In genomic region chr14:54794148-54794547, GRCh38 we compare ENCODE assay signal across 28 cellular contexts.
"Had no signal": no experiment of that assay in that cellular context is flagged by ENCODE, and none has a peak within 500 bp of the region (broad histone marks: within the 10 kb centered on the region; RNA-seq: fewer than 3 reads in every experiment).

No MANE protein-coding gene starts in this region.

- H3K4me1 ChIP-seq: esophagus squamous epithelium, left lung, prostate gland, right atrium auricular region, sigmoid colon, testis had no signal

- H3K4me1 Mint-ChIP-seq: immature natural killer cell; mesothelial cell of epicardium; naive B cell; stimulated activated memory B cell treated with anti-CD40 and anti-IgM and Interleukin-4, amounts not matched to agents 10 μg/mL and 1 μg/mL and 100 μg/mL, for 72 hours had no signal

- H3K9me3 ChIP-seq: prostate gland, testis had no signal

- DNase-seq: cerebellar nuclear complex; effector memory CD4-positive, alpha-beta T cell; erythroblast; esophagus squamous epithelium; foreskin melanocyte; glutamatergic neuron; hypothalamus; immature natural killer cell; left lung; mesenchymal stem cell; mucosa of descending colon; naive B cell; nucleus accumbens; sigmoid colon; stimulated activated CD4-positive, alpha-beta T cell treated with anti-CD3 and anti-CD28 coated beads, Interleukin-2, amount 100 ng/mL, for 24 hours; stimulated activated CD4-positive, alpha-beta T cell treated with anti-CD3 and anti-CD28 coated beads, Interleukin-4, amount 100 ng/mL, for 4 hours; stimulated activated naive CD8-positive, alpha-beta T cell treated with anti-CD3 and anti-CD28 coated beads, Interleukin-15, Interleukin-2, amounts not matched to agents 100 U/mL and 50 U/mL, for 24 hours; substantia nigra; testis; tibial artery had no signal

- ATAC-seq: left lung; mucosa of descending colon; stimulated activated memory B cell treated with anti-CD40 and anti-IgM and Interleukin-4, amounts not matched to agents 10 μg/mL and 1 μg/mL and 100 μg/mL, for 72 hours; stimulated activated naive CD8-positive, alpha-beta T cell treated with anti-CD3 and anti-CD28 coated beads, Interleukin-15, Interleukin-2, amounts not matched to agents 100 U/mL and 50 U/mL, for 24 hours had no signal

- H3K27me3 Mint-ChIP-seq: dendritic cell treated with granulocyte-macrophage colony-stimulating factor and Interleukin-4, amounts not matched to agents 40 ng/mL and 50 ng/mL, for 4 days; naive B cell; stimulated activated memory B cell treated with anti-CD40 and anti-IgM and Interleukin-4, amounts not matched to agents 10 μg/mL and 1 μg/mL and 100 μg/mL, for 72 hours; type B pancreatic cell had no signal

- H3K36me3 ChIP-seq: prostate gland had no signal

- H3K27ac ChIP-seq: esophagus squamous epithelium, left lung, prostate gland, right atrium auricular region, sigmoid colon, testis, tibial artery had no signal

- H3K36me3 Mint-ChIP-seq: type B pancreatic cell had no signal

- H3K27me3 ChIP-seq: esophagus squamous epithelium, left lung, right atrium auricular region, sigmoid colon, testis, tibial artery had no signal

- H3K27ac Mint-ChIP-seq: dendritic cell treated with granulocyte-macrophage colony-stimulating factor and Interleukin-4, amounts not matched to agents 40 ng/mL and 50 ng/mL, for 4 days; immature natural killer cell; mesothelial cell of epicardium; natural killer cell treated with Interleukin-12 subunit alpha and Interleukin-12 subunit beta and Interleukin-15 and Interleukin-18, amount 100 ng/mL, for 72 hours; stimulated activated memory B cell treated with anti-CD40 and anti-IgM and Interleukin-4, amounts not matched to agents 10 μg/mL and 1 μg/mL and 100 μg/mL, for 72 hours; type B pancreatic cell had no signal

- H3K9me3 Mint-ChIP-seq: neural crest cell, type B pancreatic cell had no signal

- H3K4me3 ChIP-seq: esophagus squamous epithelium, left lung, mucosa of descending colon, prostate gland, right atrium auricular region, sigmoid colon, testis, tibial artery had no signal

- H3K4me3 Mint-ChIP-seq: dendritic cell treated with granulocyte-macrophage colony-stimulating factor and Interleukin-4, amounts not matched to agents 40 ng/mL and 50 ng/mL, for 4 days; immature natural killer cell; mesothelial cell of epicardium; natural killer cell treated with Interleukin-12 subunit alpha and Interleukin-12 subunit beta and Interleukin-15 and Interleukin-18, amount 100 ng/mL, for 72 hours; neural crest cell; stimulated activated memory B cell treated with anti-CD40 and anti-IgM and Interleukin-4, amounts not matched to agents 10 μg/mL and 1 μg/mL and 100 μg/mL, for 72 hours; type B pancreatic cell had no signal
